Comparison of ENCODE assay signal across 22 cellular contexts in the genomic region with DNA sequence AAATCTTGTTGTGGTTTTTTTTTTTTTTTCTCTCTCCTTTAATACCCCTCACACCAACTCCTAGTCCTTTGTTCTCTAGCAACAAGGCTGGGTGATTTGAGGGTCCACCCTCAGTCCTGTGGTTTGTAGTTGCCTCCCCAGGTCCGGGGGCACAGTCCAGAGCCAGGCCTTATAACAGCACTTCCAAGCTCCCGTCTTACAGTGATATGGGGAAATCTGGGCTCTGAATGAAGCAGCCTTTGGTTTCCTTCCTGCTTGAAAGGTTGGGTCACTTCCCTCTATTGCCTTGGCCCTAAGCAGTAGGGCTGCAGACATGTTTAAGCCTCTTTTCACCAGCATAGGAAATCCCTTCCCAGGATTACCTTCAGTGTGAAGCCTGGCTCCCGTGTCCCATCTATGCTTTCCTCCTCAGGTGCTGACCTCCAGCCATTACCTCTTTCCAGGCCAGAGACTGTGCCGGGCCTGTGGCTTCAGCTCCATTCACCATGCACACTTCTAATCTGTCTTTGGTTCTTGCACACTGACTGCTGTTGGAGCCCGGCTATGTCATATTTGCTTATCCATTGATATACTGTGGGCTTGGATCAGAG. TPM values are rescaled to one million over a fixed set of nuclear protein-coding genes. Genes with fewer than 3 reads are reported as not detected.
"Had no signal": no experiment of that assay in that cellular context is flagged by ENCODE, and none has a peak within 500 bp of the region (broad histone marks: within the 10 kb centered on the region; RNA-seq: fewer than 3 reads in every experiment).

No MANE protein-coding gene starts in this region.

- ATAC-seq: body of pancreas; left lobe of liver; mucosa of descending colon; naive thymus-derived CD4-positive, alpha-beta T cell had no signal

- DNase-seq: activated CD4-positive, alpha-beta T cell treated with anti-CD3 and anti-CD28 coated beads, Interleukin-2, amount 10 ng/mL, durations not matched to agents 7 days and 5 days; activated gamma-delta T cell treated with Interleukin-2 at 50 U/mL for 16 hours; activated naive CD8-positive, alpha-beta T cell treated with anti-CD3 and anti-CD28 coated beads for 36 hours; amygdala; central memory CD4-positive, alpha-beta T cell; colonic mucosa; esophagus squamous epithelium; hippocampal formation; mammary epithelial cell; mucosa of descending colon; naive thymus-derived CD4-positive, alpha-beta T cell; stimulated activated CD4-positive, alpha-beta T cell treated with anti-CD3 and anti-CD28 coated beads, Interleukin-15, amount 100 ng/mL, for 24 hours; stimulated activated CD4-positive, alpha-beta T cell treated with anti-CD3 and anti-CD28 coated beads, Interleukin-4, amount 100 ng/mL, for 24 hours; stimulated activated naive CD4-positive, alpha-beta T cell; substantia nigra; transverse colon had no signal

RNA-seq across cellular contexts. Expression of a gene that starts 21.2 kb away (rescaled TPM):
- total RNA-seq: activated CD4-positive, alpha-beta T cell treated with anti-CD3 and anti-CD28 coated beads, Interleukin-2, amount 10 ng/mL, durations not matched to agents 7 days and 5 days; activated naive CD8-positive, alpha-beta T cell treated with anti-CD3 and anti-CD28 coated beads for 36 hours; body of pancreas; colonic mucosa; esophagus squamous epithelium; fibroblast of villous mesenchyme; left lobe of liver; mammary epithelial cell; mucosa of descending colon; naive thymus-derived CD4-positive, alpha-beta T cell; posterior vena cava; right atrium auricular region; skeletal muscle tissue; transverse colon had no signal
